Comparison of ENCODE assay signal across 25 cellular contexts in the genomic region with DNA sequence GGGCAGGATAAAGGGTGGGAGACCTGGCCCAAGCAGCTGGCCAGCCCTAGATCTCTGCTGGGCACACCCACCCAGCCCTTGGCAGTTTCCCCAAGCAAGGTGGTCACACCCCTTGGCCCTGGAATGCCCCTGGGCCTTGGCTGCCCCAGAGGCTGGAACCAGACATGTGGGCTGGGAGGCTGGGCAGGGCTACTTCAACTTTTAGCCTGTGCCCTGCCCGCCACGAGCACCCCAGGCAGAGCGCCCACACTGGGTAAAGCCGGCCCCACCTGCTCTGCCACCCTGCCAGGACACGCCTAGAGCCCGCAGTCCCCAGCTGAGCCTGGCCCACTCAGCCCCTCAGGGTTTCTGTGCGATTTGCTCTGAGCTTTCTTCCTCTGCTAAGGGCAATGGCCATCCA.
DNase-seq lines count a peak whose midpoint lies in the region; ATAC-seq and TF ChIP-seq lines count a peak whose summit lies in the region.
"Had no signal": no experiment of that assay in that cellular context is flagged by ENCODE, and none has a peak within 500 bp of the region (broad histone marks: within the 10 kb centered on the region; RNA-seq: fewer than 3 reads in every experiment).

No MANE protein-coding gene starts in this region.

- H3K27me3 ChIP-seq in mammary epithelial cell (ENCODE audit: insufficient read depth, low read length) (no peaks in the 10 kb centered on the region), lung (ENCODE audit: control insufficient read depth, insufficient read depth) (no peaks in the 10 kb centered on the region), suprapubic skin (no peaks in the 10 kb centered on the region), trophoblast cell (ENCODE audit: insufficient read depth, low read length) (no peaks in the 10 kb centered on the region)
- H3K27me3 ChIP-seq: ovary, right lobe of liver had no signal

- no peaks in the 10 kb centered on the region for H4K20me1 ChIP-seq in mammary epithelial cell (ENCODE audit: insufficient read depth, low read length)

- no peak overlapping the region for H3K14ac ChIP-seq in trophoblast cell (ENCODE audit: low read length)

- H3K9me3 ChIP-seq in HEK293 (ENCODE audit: control insufficient read depth, insufficient read depth, low read depth, low read length), result no peaks in the 10 kb centered on the region
- no peaks in the 10 kb centered on the region for H3K9me3 ChIP-seq in mammary epithelial cell (replicated peaks; ENCODE audit: insufficient read depth, low read length)
- H3K9me3 ChIP-seq in lung (ENCODE audit: control insufficient read depth in 2 of 2, insufficient read depth in 1 of 2, low read length in 1 of 2), result peaks cover 0 to 6% of the 10 kb centered on the region in 2 donors
- no peaks in the 10 kb centered on the region for H3K9me3 ChIP-seq in suprapubic skin
- H3K9me3 ChIP-seq in trophoblast cell (ENCODE audit: insufficient read depth, low read depth, low read length), result no peaks in the 10 kb centered on the region
- H3K9me3 ChIP-seq: ovary, right lobe of liver had no signal

- ATAC-seq in lung (ENCODE audit: insufficient read depth, low FRiP score) (peak; percentile 31), GM19397 (IDR thresholded peaks at IDR 0.05; ENCODE audit: unreplicated experiment) (no peak)
- ATAC-seq: naive thymus-derived CD8-positive, alpha-beta T cell had no signal

- no peak overlapping the region for H4K12ac ChIP-seq in trophoblast cell (ENCODE audit: low read depth, low read length)

- BruUV-seq in mammary epithelial cell (replicated peaks; lab: Mats Ljungman, UMichigan), result no TSS peak

- no peak overlapping the region for H3K9ac ChIP-seq in mammary epithelial cell (ENCODE audit: insufficient read depth, low read length)
- H3K9ac ChIP-seq in trophoblast cell (ENCODE audit: low read length), result no peak overlapping the region

- H3K36me3 ChIP-seq in HEK293 (ENCODE audit: control insufficient read depth in 2 of 2, insufficient read depth in 1 of 2, low read length in 2 of 2), result no peaks in the 10 kb centered on the region
- H3K36me3 ChIP-seq in mammary epithelial cell (ENCODE audit: insufficient read depth, low read length), result no peaks in the 10 kb centered on the region
- H3K36me3 ChIP-seq in lung (ENCODE audit: control insufficient read depth in 2 of 2, insufficient read depth in 2 of 2, low read length in 2 of 2), result no peaks in the 10 kb centered on the region
- no peaks in the 10 kb centered on the region for H3K36me3 ChIP-seq in suprapubic skin
- no peaks in the 10 kb centered on the region for H3K36me3 ChIP-seq in trophoblast cell (ENCODE audit: control insufficient read depth in 1 of 2, insufficient read depth in 2 of 2, low read length in 2 of 2)
- H3K36me3 ChIP-seq: gastroesophageal sphincter, ovary, right lobe of liver had no signal

- in situ Hi-C loops in mammary epithelial cell (cut with MboI; ENCODE audit: low sequenced_read_pairs in 2 of 2), result no loop called here

- no peak for TF ChIP-seq EP300 in suprapubic skin (IDR thresholded peaks at IDR 0.05)

- POLR2A ChIA-PET in HEK293 (lab: Yijun Ruan, JAX), result interaction anchor here (0.5 kb wide), 1 partner anchor 1983 kb away, joined by 5 read pairs; no protein-coding TSS in a partner anchor

- no peak overlapping the region for H2BK12ac ChIP-seq in trophoblast cell (ENCODE audit: low read length)

- no peak overlapping the region for H3K23ac ChIP-seq in trophoblast cell (ENCODE audit: low read length)

- no peak overlapping the region for H3K27ac ChIP-seq in HEK293 (ENCODE audit: extremely low read depth, low read depth, low read length)
- no peak overlapping the region for H3K27ac ChIP-seq in mammary epithelial cell (ENCODE audit: insufficient read depth, low read depth, low read length)
- H3K27ac ChIP-seq in lung (ENCODE audit: low read depth in 1 of 2, low read length in 1 of 2), result no peak overlapping the region
- peak overlapping the region; percentile 61 for H3K27ac ChIP-seq in suprapubic skin
- no peak overlapping the region for H3K27ac ChIP-seq in trophoblast cell (ENCODE audit: low read depth, low read length)
- H3K27ac ChIP-seq: gastroesophageal sphincter, HL-60, ovary, right lobe of liver had no signal

- 0% methylated on average over 7 of the region's 7 CpGs for WGBS in mammary epithelial cell (ENCODE audit: low coverage, missing lambda C conversion rate)
- WGBS in lung, 2 donors, result 58 to 84% methylated on average over 5 to 7 of the region's 7 CpGs
- 32% methylated on average over 3 of the region's 7 CpGs for WGBS in suprapubic skin
- no CpG with 5 or more reads among the region's 7 CpGs for WGBS in trophoblast cell (ENCODE audit: extremely low coverage, insufficient coverage, insufficient read length)

- H3K79me2 ChIP-seq in mammary epithelial cell (ENCODE audit: insufficient read depth, low read length) (no peaks in the 10 kb centered on the region), trophoblast cell (ENCODE audit: control insufficient read depth, insufficient read depth, low read length, poor library complexity) (no peaks in the 10 kb centered on the region)

- dilution Hi-C loops in mammary epithelial cell (cut with HindIII; ENCODE audit: low sequenced_read_pairs), result no loop called here

- H3K4me2 ChIP-seq in mammary epithelial cell (ENCODE audit: insufficient read depth, low read depth, low read length) (peak overlapping the region; percentile 25), trophoblast cell (ENCODE audit: low read length) (no peak overlapping the region)

- no peak overlapping the region for H2BK5ac ChIP-seq in trophoblast cell (ENCODE audit: low read depth, low read length, poor library complexity)

- no peaks in the 10 kb centered on the region for H3K4me1 ChIP-seq in HEK293 (ENCODE audit: control insufficient read depth, insufficient read depth, low read length)
- peaks cover 20% of the 10 kb centered on the region for H3K4me1 ChIP-seq in mammary epithelial cell (ENCODE audit: insufficient read depth, low read length)
- H3K4me1 ChIP-seq in lung (ENCODE audit: control insufficient read depth in 2 of 2, insufficient read depth in 2 of 2, low read length in 2 of 2), result peaks cover 0 to 13% of the 10 kb centered on the region in 2 donors
- H3K4me1 ChIP-seq in suprapubic skin, result peaks cover 37% of the 10 kb centered on the region
- H3K4me1 ChIP-seq in trophoblast cell (ENCODE audit: control insufficient read depth in 1 of 2, insufficient read depth in 2 of 2, low read length in 2 of 2), result peaks cover 0 to 2% of the 10 kb centered on the region in 2 experiments
- H3K4me1 ChIP-seq: gastroesophageal sphincter, right lobe of liver had no signal

- H2AK5ac ChIP-seq in trophoblast cell (ENCODE audit: low read length), result no peak overlapping the region

- H2AFZ ChIP-seq in mammary epithelial cell (ENCODE audit: low read depth, low read length), result peak overlapping the region; percentile 54
- H2AFZ ChIP-seq in trophoblast cell (ENCODE audit: insufficient read depth, low read length, poor library complexity), result no peak overlapping the region

- H3K18ac ChIP-seq in trophoblast cell (ENCODE audit: low read length), result no peak overlapping the region

- intact Hi-C loops in mammary epithelial cell (cut with micrococcal nuclease), result loop anchor here (5.0 kb wide), 1 partner anchor 37 kb away; no protein-coding TSS in a partner anchor

- DNase-seq in mammary epithelial cell (peak; percentile 38), lung (ENCODE audit: low spot score) (no peak), suprapubic skin (ENCODE audit: low spot score in 2 of 2) (no peak), NCI-H1048 (lab: John Stamatoyannopoulos, UW) (no peak), NCI-H1417 treated with DMSO at 0.1 percent for 48 hours (lab: John Stamatoyannopoulos, UW) (no peak), trophoblast cell (no peak)
- DNase-seq: activated CD4-positive, alpha-beta memory T cell treated with anti-CD3 and anti-CD28 coated beads for 36 hours; activated CD4-positive, CD25-positive, alpha-beta regulatory T cell; activated gamma-delta T cell; effector memory CD4-positive, alpha-beta T cell; GDM1; hippocampal formation; mesendoderm; naive thymus-derived CD8-positive, alpha-beta T cell; NCI-H1105 treated with DMSO at 0.1 percent for 48 hours; NCI-H2081; NCI-H446; right lobe of liver; SIG-M5; stimulated activated naive CD4-positive, alpha-beta T cell treated with Interleukin-2 at 50 U/mL for 16 hours had no signal

- H4K8ac ChIP-seq in trophoblast cell (ENCODE audit: low read depth, low read length), result no peak overlapping the region

- no peak overlapping the region for H4K91ac ChIP-seq in trophoblast cell (ENCODE audit: low read depth, low read length)

- TF ChIP-seq CTCF in HEK293 (tag by site-specific recombination; IDR thresholded peaks at IDR 0.05) (no peak), mammary epithelial cell (conservative IDR thresholded peaks at IDR 0.05 in 1 of 2, IDR thresholded peaks at IDR 0.05 in 1 of 2; ENCODE audit: extremely low read depth in 1 of 2, insufficient read depth in 1 of 2, low read depth in 1 of 2, low read length in 2 of 2) (no peak), lung (IDR thresholded peaks at IDR 0.05; ENCODE audit: control extremely low read depth, extremely low read depth) (no peak), suprapubic skin (IDR thresholded peaks at IDR 0.05) (no peak)

- CTCF ChIA-PET in HEK293 (lab: Yijun Ruan, JAX), result interaction anchor here (0.6 kb wide), 1 partner anchor 298 kb away, joined by 3 read pairs; no protein-coding TSS in a partner anchor
- CTCF ChIA-PET in mammary epithelial cell (lab: Charles Lee; ENCODE audit: low non-redundant PET), result no interaction called here

- H3K79me1 ChIP-seq in trophoblast cell (ENCODE audit: low read length), result no peaks in the 10 kb centered on the region

- no peak overlapping the region for H3K4ac ChIP-seq in trophoblast cell (ENCODE audit: low read depth, low read length)

- TF ChIP-seq POLR2A in suprapubic skin (IDR thresholded peaks at IDR 0.05), result no peak

- H3K4me3 ChIP-seq in HEK293 (ENCODE audit: low read depth, low read length), result no peak overlapping the region
- H3K4me3 ChIP-seq in mammary epithelial cell (replicated peaks in 1 of 3; ENCODE audit: insufficient read depth in 1 of 3, low read depth in 2 of 3, low read length in 3 of 3), result no peak overlapping the region
- H3K4me3 ChIP-seq in lung, result no peak overlapping the region
- no peak overlapping the region for H3K4me3 ChIP-seq in suprapubic skin
- no peak overlapping the region for H3K4me3 ChIP-seq in trophoblast cell (ENCODE audit: low read depth, low read length)
- H3K4me3 ChIP-seq: gastroesophageal sphincter, ovary, right lobe of liver had no signal

- H2BK120ac ChIP-seq in trophoblast cell (ENCODE audit: insufficient read depth, low read length, poor library complexity), result no peak overlapping the region

TF ChIP-seq in HEK293, 187 proteins besides CTCF, POLR2A, EP300 and RAD21 (continues in another document):
- peak; percentile 24; the same call in 1 of the 2 replicates for TF ChIP-seq ZIC2 (tag by site-specific recombination; IDR thresholded peaks at IDR 0.05)
